21 cellular contexts compared by ENCODE assay signal in the genomic region with DNA sequence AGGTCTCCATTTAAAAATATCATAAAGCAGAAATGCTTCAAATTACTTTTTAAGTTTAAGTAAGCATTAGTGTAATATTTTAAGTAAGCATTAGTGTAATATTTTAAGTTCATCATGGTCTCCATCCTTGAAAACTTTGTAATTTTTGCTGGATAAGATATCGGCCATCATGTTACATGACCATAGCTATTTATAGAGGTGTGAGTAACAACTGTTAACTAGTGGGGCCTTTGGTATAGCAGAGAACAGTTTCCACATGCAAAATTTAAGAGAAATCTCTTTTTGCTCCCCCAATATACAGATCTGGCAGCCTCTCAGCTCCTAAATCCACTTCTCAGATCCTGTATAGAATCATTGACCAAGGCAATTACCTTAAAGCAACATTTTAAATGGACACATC. TPM values are rescaled to one million over a fixed set of nuclear protein-coding genes. Genes with fewer than 3 reads are reported as not detected.
"Had no signal": no experiment of that assay in that cellular context is flagged by ENCODE, and none has a peak within 500 bp of the region (broad histone marks: within the 10 kb centered on the region; RNA-seq: fewer than 3 reads in every experiment).

No MANE protein-coding gene starts in this region.

- H3K4me3 ChIP-seq: gastroesophageal sphincter, ovary had no signal

- ATAC-seq: activated CD4-positive, CD25-positive, alpha-beta regulatory T cell treated with anti-CD3 and anti-CD28 coated beads, Interleukin-2, amount 50 U/mL, for 24 hours; activated naive CD8-positive, alpha-beta T cell treated with anti-CD3 and anti-CD28 coated beads, Interleukin-2, amount 50 U/mL, for 24 hours; gastroesophageal sphincter had no signal

- H3K27ac ChIP-seq: gastroesophageal sphincter, ovary had no signal

- H3K4me1 Mint-ChIP-seq: activated naive CD8-positive, alpha-beta T cell treated with anti-CD3 and anti-CD28 coated beads, Interleukin-2, amount 50 U/mL, for 24 hours had no signal

- H3K27ac Mint-ChIP-seq: activated naive CD4-positive, alpha-beta T cell treated with anti-CD3 and anti-CD28 coated beads for 36 hours; activated naive CD8-positive, alpha-beta T cell treated with anti-CD3 and anti-CD28 coated beads, Interleukin-2, amount 50 U/mL, for 24 hours had no signal

- H3K4me1 ChIP-seq: gastroesophageal sphincter had no signal

- DNase-seq: activated CD4-positive, alpha-beta T cell treated with anti-CD3 and anti-CD28 coated beads, Interleukin-2, amount 50 U/mL, for 1 hour; activated CD8-positive, alpha-beta memory T cell treated with anti-CD3 and anti-CD28 coated beads for 24 hours; activated naive CD4-positive, alpha-beta T cell treated with anti-CD3 and anti-CD28 coated beads for 36 hours; activated naive CD8-positive, alpha-beta T cell treated with anti-CD3 and anti-CD28 coated beads, Interleukin-2, amount 50 U/mL, for 24 hours; aorta; dermis blood vessel endothelial cell; hippocampal formation; mesenchymal stem cell; ovary; stimulated activated CD4-positive, alpha-beta T cell treated with anti-CD3 and anti-CD28 coated beads, Interleukin-15, amount 100 ng/mL, for 24 hours; stimulated activated CD4-positive, alpha-beta T cell treated with anti-CD3 and anti-CD28 coated beads, Interleukin-4, amount 100 ng/mL, for 24 hours; stimulated activated naive CD4-positive, alpha-beta T cell; T-helper 9 cell; trophoblast cell had no signal

- H3K27me3 ChIP-seq: gastroesophageal sphincter, ovary had no signal

- H3K27me3 Mint-ChIP-seq: activated naive CD8-positive, alpha-beta T cell treated with anti-CD3 and anti-CD28 coated beads, Interleukin-2, amount 50 U/mL, for 24 hours had no signal

- FAIRE-seq: keratinocyte had no signal

- H3K4me3 Mint-ChIP-seq: activated naive CD4-positive, alpha-beta T cell treated with anti-CD3 and anti-CD28 coated beads for 36 hours; activated naive CD8-positive, alpha-beta T cell treated with anti-CD3 and anti-CD28 coated beads, Interleukin-2, amount 50 U/mL, for 24 hours had no signal

- H3K36me3 ChIP-seq: gastroesophageal sphincter, ovary had no signal

- H3K9me3 Mint-ChIP-seq: activated naive CD4-positive, alpha-beta T cell treated with anti-CD3 and anti-CD28 coated beads for 36 hours; activated naive CD8-positive, alpha-beta T cell treated with anti-CD3 and anti-CD28 coated beads, Interleukin-2, amount 50 U/mL, for 24 hours had no signal

- H3K9me3 ChIP-seq: gastroesophageal sphincter, ovary had no signal

RNA-seq across cellular contexts. Expression of gene TRDN, which starts 0.5 kb away (rescaled TPM):
- total RNA-seq: activated naive CD4-positive, alpha-beta T cell treated with anti-CD3 and anti-CD28 coated beads for 36 hours; chondrocyte; dermis blood vessel endothelial cell; epithelial cell of proximal tubule; gastroesophageal sphincter had no signal
- polyA plus RNA-seq: keratinocyte, liver, neural cell had no signal
